In genomic region chr1:156747737-156748669, GRCh38 we compare ENCODE assay signal across 8 cellular contexts. TPM values are rescaled to one million over a fixed set of nuclear protein-coding genes. Genes with fewer than 3 reads are reported as not detected.
DNase-seq lines count a peak whose midpoint lies in the region; ATAC-seq and TF ChIP-seq lines count a peak whose summit lies in the region.

No MANE protein-coding gene starts in this region.

- no peaks in the 10 kb centered on the region for H3K27me3 ChIP-seq in thymus (ENCODE audit: control insufficient read depth, insufficient read depth)

- peaks cover 25% of the 10 kb centered on the region for H3K36me3 Mint-ChIP-seq in activated CD8-positive, alpha-beta memory T cell treated with anti-CD3 and anti-CD28 coated beads, Interleukin-2, amount 10 ng/mL, durations not matched to agents 7 days and 5 days
- peaks cover 26% of the 10 kb centered on the region for H3K36me3 Mint-ChIP-seq in activated naive CD8-positive, alpha-beta T cell treated with anti-CD3 and anti-CD28 coated beads, Interleukin-2, amount 10 ng/mL, durations not matched to agents 7 days and 5 days

- H3K4me1 ChIP-seq in thymus (ENCODE audit: control insufficient read depth, insufficient read depth, low read length), result peaks cover 34% of the 10 kb centered on the region

- ATAC-seq in activated CD8-positive, alpha-beta memory T cell treated with anti-CD3 and anti-CD28 coated beads, Interleukin-2, amount 10 ng/mL, durations not matched to agents 7 days and 5 days, result no peak
- ATAC-seq in activated naive CD8-positive, alpha-beta T cell treated with anti-CD3 and anti-CD28 coated beads, Interleukin-2, amount 10 ng/mL, durations not matched to agents 7 days and 5 days (ENCODE audit: low read depth), result no peak

- no peak for TF ChIP-seq CTCF in GM20000 (IDR thresholded peaks at IDR 0.05; ENCODE audit: extremely low read depth, missing control alignments)

- H3K27ac Mint-ChIP-seq in activated CD8-positive, alpha-beta memory T cell treated with anti-CD3 and anti-CD28 coated beads, Interleukin-2, amount 10 ng/mL, durations not matched to agents 7 days and 5 days, result peak overlapping the region; percentile 97
- peak overlapping the region; percentile 93 for H3K27ac Mint-ChIP-seq in activated naive CD8-positive, alpha-beta T cell treated with anti-CD3 and anti-CD28 coated beads, Interleukin-2, amount 10 ng/mL, durations not matched to agents 7 days and 5 days

- peak overlapping the region; percentile 66 for H3K4me3 ChIP-seq in thymus (ENCODE audit: low read length)

- no peak for DNase-seq in activated CD8-positive, alpha-beta memory T cell treated with anti-CD3 and anti-CD28 coated beads, Interleukin-2, amount 10 ng/mL, durations not matched to agents 7 days and 5 days
- DNase-seq in activated CD8-positive, alpha-beta memory T cell treated with anti-CD3 and anti-CD28 coated beads, Interleukin-2, amount 50 U/mL, for 4 hours, result no peak
- DNase-seq in activated naive CD8-positive, alpha-beta T cell treated with anti-CD3 and anti-CD28 coated beads, Interleukin-2, amount 10 ng/mL, durations not matched to agents 7 days and 5 days, result no peak
- DNase-seq in kidney tubule cell (ENCODE audit: low spot score), result peak; percentile 57
- no peak for DNase-seq in effector CD4-positive, alpha-beta T cell
- DNase-seq in OCI-M2 (lab: John Stamatoyannopoulos, UW; ENCODE audit: unreplicated experiment), result no peak
- no peak for DNase-seq in GM20000 (ENCODE audit: low spot score)

- H3K4me3 Mint-ChIP-seq in activated CD8-positive, alpha-beta memory T cell treated with anti-CD3 and anti-CD28 coated beads, Interleukin-2, amount 10 ng/mL, durations not matched to agents 7 days and 5 days, result peak overlapping the region; percentile 98
- H3K4me3 Mint-ChIP-seq in activated naive CD8-positive, alpha-beta T cell treated with anti-CD3 and anti-CD28 coated beads, Interleukin-2, amount 10 ng/mL, durations not matched to agents 7 days and 5 days, result peak overlapping the region; percentile 99

- no peaks in the 10 kb centered on the region for H3K27me3 Mint-ChIP-seq in activated CD8-positive, alpha-beta memory T cell treated with anti-CD3 and anti-CD28 coated beads, Interleukin-2, amount 10 ng/mL, durations not matched to agents 7 days and 5 days
- H3K27me3 Mint-ChIP-seq in activated naive CD8-positive, alpha-beta T cell treated with anti-CD3 and anti-CD28 coated beads, Interleukin-2, amount 10 ng/mL, durations not matched to agents 7 days and 5 days, result no peaks in the 10 kb centered on the region

- CTCF ChIA-PET in activated CD8-positive, alpha-beta memory T cell treated with anti-CD3 and anti-CD28 coated beads, Interleukin-2, amount 10 ng/mL, durations not matched to agents 7 days and 5 days (lab: Charles Lee), result interaction anchor here (0.7 to 3.3 kb wide), 9 partner anchors 8 to 87 kb away, joined by 3 to 44 read pairs (median 3); partner anchors contain the start of genes ISG20L2, METTL25B and SH2D2A

- H3K4me1 Mint-ChIP-seq in activated CD8-positive, alpha-beta memory T cell treated with anti-CD3 and anti-CD28 coated beads, Interleukin-2, amount 10 ng/mL, durations not matched to agents 7 days and 5 days, result peaks cover 69% of the 10 kb centered on the region
- peaks cover 51% of the 10 kb centered on the region for H3K4me1 Mint-ChIP-seq in activated naive CD8-positive, alpha-beta T cell treated with anti-CD3 and anti-CD28 coated beads, Interleukin-2, amount 10 ng/mL, durations not matched to agents 7 days and 5 days

- H3K9me3 ChIP-seq in thymus (ENCODE audit: control insufficient read depth), result no peaks in the 10 kb centered on the region

- H3K36me3 ChIP-seq in thymus (ENCODE audit: control insufficient read depth, insufficient read depth), result peaks cover 20% of the 10 kb centered on the region

- no peaks in the 10 kb centered on the region for H3K9me3 Mint-ChIP-seq in activated CD8-positive, alpha-beta memory T cell treated with anti-CD3 and anti-CD28 coated beads, Interleukin-2, amount 10 ng/mL, durations not matched to agents 7 days and 5 days (ENCODE audit: low read depth)
- no peaks in the 10 kb centered on the region for H3K9me3 Mint-ChIP-seq in activated naive CD8-positive, alpha-beta T cell treated with anti-CD3 and anti-CD28 coated beads, Interleukin-2, amount 10 ng/mL, durations not matched to agents 7 days and 5 days

- 25% methylated on average over 8 of the region's 8 CpGs for WGBS in thymus

- POLR2A ChIA-PET in activated naive CD8-positive, alpha-beta T cell treated with anti-CD3 and anti-CD28 coated beads, Interleukin-2, amount 10 ng/mL, durations not matched to agents 7 days and 5 days (lab: Charles Lee), result interaction anchor here (0.6 to 2.9 kb wide), 5 partner anchors 19 to 1498 kb away, joined by 3 to 15 read pairs (median 4); partner anchors contain the start of genes ISG20L2, METTL25B and PRCC

- H3K27ac ChIP-seq in thymus (ENCODE audit: low read depth), result peak overlapping the region; percentile 90

RNA-seq across cellular contexts. Expression of gene HDGF, which starts 3.5 kb away (rescaled TPM):
- total RNA-seq in activated CD8-positive, alpha-beta memory T cell treated with anti-CD3 and anti-CD28 coated beads, Interleukin-2, amount 10 ng/mL, durations not matched to agents 7 days and 5 days, result 100 to 1,000 TPM; 258 to 340 TPM
- total RNA-seq in activated naive CD8-positive, alpha-beta T cell treated with anti-CD3 and anti-CD28 coated beads, Interleukin-2, amount 10 ng/mL, durations not matched to agents 7 days and 5 days, result 100 to 1,000 TPM; 186 to 196 TPM
- polyA plus RNA-seq in thymus, result 116 TPM

RNA-seq across cellular contexts. Expression of gene MRPL24, which starts 7.1 kb away (rescaled TPM):
- total RNA-seq in activated CD8-positive, alpha-beta memory T cell treated with anti-CD3 and anti-CD28 coated beads, Interleukin-2, amount 10 ng/mL, durations not matched to agents 7 days and 5 days, result 10 to 100 TPM; 60.4 to 80.0 TPM
- total RNA-seq in activated naive CD8-positive, alpha-beta T cell treated with anti-CD3 and anti-CD28 coated beads, Interleukin-2, amount 10 ng/mL, durations not matched to agents 7 days and 5 days, result 10 to 100 TPM; 45.0 to 51.1 TPM
- 59.0 TPM for polyA plus RNA-seq in thymus

RNA-seq across cellular contexts. Expression of gene PRCC, which starts 19.3 kb away (rescaled TPM):
- total RNA-seq in activated CD8-positive, alpha-beta memory T cell treated with anti-CD3 and anti-CD28 coated beads, Interleukin-2, amount 10 ng/mL, durations not matched to agents 7 days and 5 days, result 10 to 100 TPM; 68.7 to 99.8 TPM
- 10 to 100 TPM; 65.7 to 76.0 TPM for total RNA-seq in activated naive CD8-positive, alpha-beta T cell treated with anti-CD3 and anti-CD28 coated beads, Interleukin-2, amount 10 ng/mL, durations not matched to agents 7 days and 5 days
- 72.9 TPM for polyA plus RNA-seq in thymus

RNA-seq across cellular contexts. Expression of gene ISG20L2, which starts 19.4 kb away (rescaled TPM):
- 10 to 100 TPM; 56.0 to 70.3 TPM for total RNA-seq in activated CD8-positive, alpha-beta memory T cell treated with anti-CD3 and anti-CD28 coated beads, Interleukin-2, amount 10 ng/mL, durations not matched to agents 7 days and 5 days
- 10 to 100 TPM; 44.1 to 47.1 TPM for total RNA-seq in activated naive CD8-positive, alpha-beta T cell treated with anti-CD3 and anti-CD28 coated beads, Interleukin-2, amount 10 ng/mL, durations not matched to agents 7 days and 5 days
- polyA plus RNA-seq in thymus, result 12.0 TPM

RNA-seq across cellular contexts. Expression of gene METTL25B, which starts 19.7 kb away (rescaled TPM):
- 10 to 100 TPM; 44.0 to 49.6 TPM for total RNA-seq in activated CD8-positive, alpha-beta memory T cell treated with anti-CD3 and anti-CD28 coated beads, Interleukin-2, amount 10 ng/mL, durations not matched to agents 7 days and 5 days
- total RNA-seq in activated naive CD8-positive, alpha-beta T cell treated with anti-CD3 and anti-CD28 coated beads, Interleukin-2, amount 10 ng/mL, durations not matched to agents 7 days and 5 days, result 10 to 100 TPM; 34.6 to 35.1 TPM
- 39.4 TPM for polyA plus RNA-seq in thymus
